ENCODE assay signal across 8 cellular contexts in the genomic region with DNA sequence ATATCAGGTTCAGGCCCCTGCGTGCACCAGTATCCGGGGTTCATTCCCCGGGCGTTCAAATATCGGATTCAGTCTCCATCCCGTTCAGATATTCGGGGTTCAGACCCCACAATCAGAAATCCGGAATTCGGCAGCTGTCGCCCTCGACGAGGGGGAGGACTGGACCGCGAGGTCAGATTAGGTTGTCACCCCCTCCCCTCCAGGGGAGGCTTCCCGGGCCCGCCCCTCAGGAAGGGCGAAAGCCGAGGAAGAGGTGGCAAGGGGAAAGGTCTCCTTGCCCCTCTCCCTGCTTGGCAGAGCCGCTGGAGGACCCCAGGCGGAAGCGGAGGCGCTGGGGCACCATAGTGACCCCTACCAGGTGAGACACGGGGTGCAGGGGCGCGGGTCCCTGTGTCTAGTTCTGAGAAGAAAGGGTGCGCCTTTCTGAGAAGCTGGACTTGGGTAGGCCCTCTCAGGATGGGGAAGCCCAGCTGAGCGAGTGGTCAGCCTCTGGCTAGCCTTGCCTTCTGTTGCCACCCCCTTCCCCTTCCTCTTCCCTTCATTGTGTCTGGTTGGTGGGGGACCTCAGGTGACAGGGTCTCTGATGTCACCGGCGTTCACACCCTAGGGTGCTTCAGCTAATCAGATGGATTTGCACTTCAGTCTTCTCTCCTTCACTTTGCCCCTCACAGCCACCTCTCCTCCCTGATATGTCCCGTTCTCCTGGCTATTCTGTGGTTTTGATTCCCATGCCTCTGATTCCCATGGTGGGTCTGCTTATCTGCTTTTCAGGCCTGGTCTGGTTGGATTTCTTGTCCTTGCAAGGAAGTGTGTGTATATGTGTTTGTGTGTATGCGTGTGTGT. TPM values are rescaled to one million over a fixed set of nuclear protein-coding genes. Genes with fewer than 3 reads are reported as not detected.
DNase-seq lines count a peak whose midpoint lies in the region; ATAC-seq and TF ChIP-seq lines count a peak whose summit lies in the region.

No MANE protein-coding gene starts in this region.

- H3K4me3 Mint-ChIP-seq in dendritic cell treated with granulocyte-macrophage colony-stimulating factor and Interleukin-4, amounts not matched to agents 40 ng/mL and 50 ng/mL, for 4 days, result peak overlapping the region; percentile 90

- peak overlapping the region; percentile 87 to 95 for H3K27ac ChIP-seq in lung (ENCODE audit: low read depth in 1 of 2, low read length in 1 of 2)
- H3K27ac ChIP-seq in thymus (ENCODE audit: low read depth), result peak overlapping the region; percentile 48

- no peak for ATAC-seq in lung (ENCODE audit: insufficient read depth, low FRiP score)

- peaks cover 78% of the 10 kb centered on the region for H3K36me3 Mint-ChIP-seq in dendritic cell treated with granulocyte-macrophage colony-stimulating factor and Interleukin-4, amounts not matched to agents 40 ng/mL and 50 ng/mL, for 4 days (ENCODE audit: low read depth)

- DNase-seq in DMS 273 (lab: John Stamatoyannopoulos, UW; ENCODE audit: unreplicated experiment) (peak; percentile 52), DMS 273 treated with DMSO at 0.1 percent for 48 hours (lab: John Stamatoyannopoulos, UW) (no peak), OCI-M1 (lab: John Stamatoyannopoulos, UW) (peak; percentile 70), lung (ENCODE audit: low spot score) (no peak), GM19240 (ENCODE audit: insufficient read length, low spot score) (no peak), hepatic stellate cell (ENCODE audit: low spot score) (no peak)

- H3K4me3 ChIP-seq in lung (peak overlapping the region; percentile 91), thymus (ENCODE audit: low read length) (peak overlapping the region; percentile 94)

- H3K4me1 ChIP-seq in lung (ENCODE audit: control insufficient read depth in 2 of 2, insufficient read depth in 2 of 2, low read length in 2 of 2) (peaks cover 14 to 31% of the 10 kb centered on the region in 2 donors), thymus (ENCODE audit: control insufficient read depth, insufficient read depth, low read length) (peaks cover 22% of the 10 kb centered on the region)

- peaks cover 63% of the 10 kb centered on the region for H3K4me1 Mint-ChIP-seq in dendritic cell treated with granulocyte-macrophage colony-stimulating factor and Interleukin-4, amounts not matched to agents 40 ng/mL and 50 ng/mL, for 4 days (ENCODE audit: low read depth)

- intact Hi-C loops in dendritic cell treated with granulocyte-macrophage colony-stimulating factor and Interleukin-4, amounts not matched to agents 40 ng/mL and 50 ng/mL, for 4 days (cut with micrococcal nuclease), result loop anchor here (10.0 kb wide), 1 partner anchor 160 kb away; a partner anchor contains a TSS

- H3K27me3 Mint-ChIP-seq in dendritic cell treated with granulocyte-macrophage colony-stimulating factor and Interleukin-4, amounts not matched to agents 40 ng/mL and 50 ng/mL, for 4 days, result no peaks in the 10 kb centered on the region

- no peak for TF ChIP-seq CTCF in lung (IDR thresholded peaks at IDR 0.05; ENCODE audit: control extremely low read depth, extremely low read depth)

- H3K9me3 Mint-ChIP-seq in dendritic cell treated with granulocyte-macrophage colony-stimulating factor and Interleukin-4, amounts not matched to agents 40 ng/mL and 50 ng/mL, for 4 days, result no peaks in the 10 kb centered on the region

- H3K9me3 ChIP-seq in lung (ENCODE audit: control insufficient read depth in 2 of 2, insufficient read depth in 1 of 2, low read length in 1 of 2), result no peaks in the 10 kb centered on the region
- no peaks in the 10 kb centered on the region for H3K9me3 ChIP-seq in thymus (ENCODE audit: control insufficient read depth)

- no peaks in the 10 kb centered on the region for H3K27me3 ChIP-seq in lung (ENCODE audit: control insufficient read depth, insufficient read depth)
- H3K27me3 ChIP-seq in thymus (ENCODE audit: control insufficient read depth, insufficient read depth), result no peaks in the 10 kb centered on the region

- WGBS in lung, 2 donors, result 1 to 4% methylated on average over 31 of the region's 31 CpGs
- WGBS in thymus, result 4% methylated on average over 31 of the region's 31 CpGs

- H3K27ac Mint-ChIP-seq in dendritic cell treated with granulocyte-macrophage colony-stimulating factor and Interleukin-4, amounts not matched to agents 40 ng/mL and 50 ng/mL, for 4 days, result peak overlapping the region; percentile 88

- H3K36me3 ChIP-seq in lung (ENCODE audit: control insufficient read depth in 2 of 2, insufficient read depth in 2 of 2, low read length in 2 of 2) (peaks cover 3 to 28% of the 10 kb centered on the region in 2 donors), thymus (ENCODE audit: control insufficient read depth, insufficient read depth) (peaks cover 19% of the 10 kb centered on the region)

RNA-seq across cellular contexts. Expression of a gene that starts 0.8 kb away (rescaled TPM):
- 10 to 100 TPM; 55.3 to 71.8 TPM for total RNA-seq in lung
- polyA plus RNA-seq in lung (10 to 100 TPM; 33.8 to 55.5 TPM), thymus (28.7 TPM)

RNA-seq across cellular contexts. Expression of a gene that starts 12.6 kb away (rescaled TPM):
- total RNA-seq in lung, result 100 to 1,000 TPM in 1 of 2 donors, 10 to 100 TPM in 1; 56.4 to 141 TPM
- polyA plus RNA-seq in lung (100 to 1,000 TPM; 127 to 210 TPM), thymus (155 TPM)

RNA-seq across cellular contexts. Expression of a gene that starts 20.9 kb away (rescaled TPM):
- total RNA-seq in lung, result 10 to 100 TPM; 16.9 to 22.7 TPM
- 10 to 100 TPM; 13.1 to 18.4 TPM for polyA plus RNA-seq in lung
- polyA plus RNA-seq in thymus, result 14.8 TPM

RNA-seq across cellular contexts. Expression of a gene that starts 21.5 kb away (rescaled TPM):
- 10 to 100 TPM; 37.5 to 68.5 TPM for total RNA-seq in lung
- polyA plus RNA-seq in lung (100 to 1,000 TPM in 1 of 2 donors, 10 to 100 TPM in 1; 51.8 to 105 TPM), thymus (84.5 TPM)

RNA-seq across cellular contexts. Expression of a gene that starts 36.3 kb away (rescaled TPM):
- 1 to 10 TPM; 2.4 to 8.7 TPM for total RNA-seq in lung
- polyA plus RNA-seq in lung (1 to 10 TPM; 1.4 to 2.9 TPM), thymus (1.3 TPM)

Comparison
In these comparisons a context has a peak if more than half of its experiments do, and no peak if none do; other contexts are left out.
1. DNase-seq: peak in DMS 273 (single experiment) and OCI-M1 (single experiment); none in DMS 273 treated with DMSO at 0.1 percent for 48 hours (single experiment), lung (single experiment), GM19240 (single experiment) and hepatic stellate cell (single experiment).